Comparison of ENCODE assay signal across 13 cellular contexts in the genomic region with DNA sequence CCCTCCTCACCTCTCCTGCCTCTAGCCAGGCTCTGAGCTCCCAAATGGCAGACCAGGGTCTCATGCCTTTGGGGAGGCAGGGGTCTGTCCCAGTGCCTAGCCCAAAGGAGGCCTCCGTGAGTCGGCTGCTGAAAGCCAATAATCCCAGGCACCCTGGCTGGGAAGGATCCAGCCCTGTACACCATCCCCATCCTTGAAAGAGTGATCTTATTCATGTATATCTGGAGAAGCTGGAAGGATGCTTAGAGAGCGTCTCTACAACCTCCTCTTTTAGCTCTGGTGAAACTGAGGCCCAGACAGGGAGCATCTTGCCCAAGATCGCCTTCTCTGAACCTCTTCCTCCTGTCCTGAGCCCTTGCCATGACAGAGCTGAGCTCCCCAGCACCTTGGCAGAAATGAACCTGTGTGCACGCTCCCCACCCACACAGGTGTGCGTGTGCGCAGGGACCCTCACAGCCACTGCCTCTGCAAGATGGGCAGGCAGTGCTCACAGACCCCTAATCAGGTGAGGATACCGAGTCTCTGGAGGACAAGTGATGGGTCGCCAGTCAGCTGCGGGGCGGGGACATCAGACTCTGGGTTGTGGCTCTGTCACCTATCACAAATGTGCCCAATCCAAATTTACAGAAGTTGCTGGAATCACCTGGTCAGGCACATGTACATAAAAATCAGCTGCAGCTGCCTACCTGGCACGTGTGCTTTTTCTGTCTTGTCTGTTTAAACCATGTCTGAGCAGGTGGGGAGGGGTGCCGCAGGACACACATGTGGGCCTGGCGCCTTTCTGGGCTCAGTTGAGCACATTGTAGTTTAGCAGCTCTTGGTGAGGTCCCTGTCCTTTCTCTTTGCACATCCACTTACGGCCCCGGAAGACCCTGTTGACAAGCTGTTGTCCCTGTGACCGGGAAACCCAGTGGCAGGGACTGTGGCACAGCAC. TPM values are rescaled to one million over a fixed set of nuclear protein-coding genes. Genes with fewer than 3 reads are reported as not detected.
A peak's percentile ranks its signal among the peaks of the same experiment; 100 is the strongest.
DNase-seq lines count a peak whose midpoint lies in the region; ATAC-seq and TF ChIP-seq lines count a peak whose summit lies in the region.
"Had no signal": no experiment of that assay in that cellular context is flagged by ENCODE, and none has a peak within 500 bp of the region (broad histone marks: within the 10 kb centered on the region; RNA-seq: fewer than 3 reads in every experiment).

No MANE protein-coding gene starts in this region.

- H3K36me3 ChIP-seq in osteoblast (ENCODE audit: insufficient read depth, low read length) (no peaks in the 10 kb centered on the region), upper lobe of right lung (no peaks in the 10 kb centered on the region)

- H3K36me3 Mint-ChIP-seq in activated naive CD4-positive, alpha-beta T cell treated with anti-CD3 and anti-CD28 coated beads, Interleukin-2, amount 50 U/mL, for 24 hours: no peaks in the 10 kb centered on the region
- no peaks in the 10 kb centered on the region for H3K36me3 Mint-ChIP-seq in glutamatergic neuron (ENCODE audit: unreplicated experiment)
- H3K36me3 Mint-ChIP-seq: activated CD8-positive, alpha-beta memory T cell treated with anti-CD3 and anti-CD28 coated beads, Interleukin-2, amount 10 ng/mL, durations not matched to agents 7 days and 5 days had no signal

- no peak for ATAC-seq in upper lobe of right lung
- no peak for ATAC-seq in HG03432 (IDR thresholded peaks at IDR 0.05; ENCODE audit: unreplicated experiment)
- ATAC-seq: activated CD8-positive, alpha-beta memory T cell treated with anti-CD3 and anti-CD28 coated beads, Interleukin-2, amount 10 ng/mL, durations not matched to agents 7 days and 5 days had no signal

- no peaks in the 10 kb centered on the region for H4K20me1 ChIP-seq in osteoblast (ENCODE audit: insufficient read depth, low read length)

- peaks cover 20% of the 10 kb centered on the region for H3K27me3 Mint-ChIP-seq in activated naive CD4-positive, alpha-beta T cell treated with anti-CD3 and anti-CD28 coated beads, Interleukin-2, amount 50 U/mL, for 24 hours
- H3K27me3 Mint-ChIP-seq in glutamatergic neuron (ENCODE audit: unreplicated experiment): peaks cover 15% of the 10 kb centered on the region

- peak overlapping the region; percentile 83 for H3K4me2 ChIP-seq in osteoblast (ENCODE audit: insufficient read depth, low read length)

- peaks cover 4% of the 10 kb centered on the region for H3K4me1 Mint-ChIP-seq in activated naive CD4-positive, alpha-beta T cell treated with anti-CD3 and anti-CD28 coated beads, Interleukin-2, amount 50 U/mL, for 24 hours
- peaks cover 3% of the 10 kb centered on the region for H3K4me1 Mint-ChIP-seq in glutamatergic neuron (ENCODE audit: low read depth, unreplicated experiment)

- H3K9me3 ChIP-seq in osteoblast (ENCODE audit: low read depth, low read length) (no peaks in the 10 kb centered on the region), upper lobe of right lung (no peaks in the 10 kb centered on the region)

- H3K27ac ChIP-seq in osteoblast (ENCODE audit: low read depth, low read length): no peak overlapping the region
- H3K27ac ChIP-seq in upper lobe of right lung: no peak overlapping the region
- H3K27ac ChIP-seq: KMS-11 had no signal

- H3K4me1 ChIP-seq in osteoblast (ENCODE audit: insufficient read depth, low read length): peaks cover 9% of the 10 kb centered on the region
- peaks cover 9% of the 10 kb centered on the region for H3K4me1 ChIP-seq in upper lobe of right lung

- TF ChIP-seq CTCF in glutamatergic neuron (IDR thresholded peaks at IDR 0.05; ENCODE audit: partially characterized antibody, unreplicated experiment) (no peak), osteoblast (IDR thresholded peaks at IDR 0.05; ENCODE audit: extremely low read depth, low read depth, low read length) (no peak), upper lobe of right lung (IDR thresholded peaks at IDR 0.05) (no peak)

- H3K27me3 ChIP-seq in osteoblast (ENCODE audit: insufficient read depth, low read length) (no peaks in the 10 kb centered on the region), upper lobe of right lung (no peaks in the 10 kb centered on the region)

- DNase-seq in activated naive CD4-positive, alpha-beta T cell (lab: John Stamatoyannopoulos, UW): no peak
- DNase-seq in glutamatergic neuron (no peak), osteoblast (ENCODE audit: insufficient read length, low spot score, missing footprints) (peak; percentile 88), upper lobe of right lung (peak; percentile 32), occipital lobe (lab: John Stamatoyannopoulos, UW) (no peak), NCI-H2171 (lab: John Stamatoyannopoulos, UW) (no peak)
- DNase-seq: activated CD8-positive, alpha-beta memory T cell treated with anti-CD3 and anti-CD28 coated beads, Interleukin-2, amount 10 ng/mL, durations not matched to agents 7 days and 5 days; cerebellar nuclear complex; foreskin fibroblast; T-helper 1 cell had no signal

- peak overlapping the region; percentile 65 for H3K4me3 Mint-ChIP-seq in activated naive CD4-positive, alpha-beta T cell treated with anti-CD3 and anti-CD28 coated beads, Interleukin-2, amount 50 U/mL, for 24 hours
- peak overlapping the region; percentile 81 for H3K4me3 Mint-ChIP-seq in glutamatergic neuron (ENCODE audit: unreplicated experiment)
- H3K4me3 Mint-ChIP-seq: activated CD8-positive, alpha-beta memory T cell treated with anti-CD3 and anti-CD28 coated beads, Interleukin-2, amount 10 ng/mL, durations not matched to agents 7 days and 5 days had no signal

- intact Hi-C loops in upper lobe of right lung (cut with DNase I): no loop called here

- no peaks in the 10 kb centered on the region for H3K79me2 ChIP-seq in osteoblast (ENCODE audit: insufficient read depth, low read length)

- no peak overlapping the region for H3K27ac Mint-ChIP-seq in activated naive CD4-positive, alpha-beta T cell treated with anti-CD3 and anti-CD28 coated beads, Interleukin-2, amount 50 U/mL, for 24 hours
- no peak overlapping the region for H3K27ac Mint-ChIP-seq in glutamatergic neuron (ENCODE audit: unreplicated experiment)
- H3K27ac Mint-ChIP-seq: activated CD8-positive, alpha-beta memory T cell treated with anti-CD3 and anti-CD28 coated beads, Interleukin-2, amount 10 ng/mL, durations not matched to agents 7 days and 5 days had no signal

- H3K9me3 Mint-ChIP-seq in activated naive CD4-positive, alpha-beta T cell treated with anti-CD3 and anti-CD28 coated beads, Interleukin-2, amount 50 U/mL, for 24 hours: no peaks in the 10 kb centered on the region
- H3K9me3 Mint-ChIP-seq in glutamatergic neuron (ENCODE audit: unreplicated experiment): peaks cover 8% of the 10 kb centered on the region

- peak overlapping the region; percentile 82 for H2AFZ ChIP-seq in osteoblast (ENCODE audit: low read length)

- H3K4me3 ChIP-seq in osteoblast (ENCODE audit: insufficient read depth, low read length) (no peak overlapping the region), upper lobe of right lung (peak overlapping the region; percentile 52)

RNA-seq across cellular contexts. Expression of gene WNT7B, which starts 49.3 kb away (rescaled TPM):
- 0.37 TPM for total RNA-seq in glutamatergic neuron (ENCODE audit: unreplicated experiment)
- 0.59 TPM in 1 of 2 replicates, not detected in the other for total RNA-seq in osteoblast
- total RNA-seq in upper lobe of right lung: 5.4 TPM
- 6.6 TPM for total RNA-seq in occipital lobe
- total RNA-seq: activated CD8-positive, alpha-beta memory T cell treated with anti-CD3 and anti-CD28 coated beads, Interleukin-2, amount 10 ng/mL, durations not matched to agents 7 days and 5 days had no signal

Comparison
In these comparisons a context has a peak if more than half of its experiments do, and no peak if none do; other contexts are left out.
1. DNase-seq: peak in osteoblast (single experiment) and upper lobe of right lung (single experiment); none in activated naive CD4-positive, alpha-beta T cell (0 of 4), glutamatergic neuron (single experiment), occipital lobe (single experiment) and NCI-H2171 (single experiment).